8 cellular contexts compared by ENCODE assay signal in the genomic region with DNA sequence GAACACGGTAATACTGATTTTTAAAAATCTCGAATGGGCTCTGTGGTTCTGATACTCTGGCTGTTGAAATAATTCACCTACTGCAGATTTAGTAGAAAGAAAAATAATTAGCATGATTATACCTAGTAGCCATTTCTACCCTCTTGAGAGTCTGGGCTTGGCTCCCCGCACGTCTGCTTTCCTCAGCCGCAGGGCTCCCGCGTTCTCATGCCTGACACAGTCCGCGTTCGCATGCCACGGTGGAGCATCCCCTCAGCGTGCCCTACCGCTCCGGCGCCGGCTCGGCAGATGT. TPM values are rescaled to one million over a fixed set of nuclear protein-coding genes. Genes with fewer than 3 reads are reported as not detected.
DNase-seq lines count a peak whose midpoint lies in the region; TF ChIP-seq lines count a peak whose summit lies in the region.

No MANE protein-coding gene starts in this region.

- H3K4me1 ChIP-seq in left ventricle myocardium inferior: peaks cover 52% of the 10 kb centered on the region
- H3K4me1 ChIP-seq in mesendoderm (ENCODE audit: control insufficient read depth, low read depth, low read length): no peaks in the 10 kb centered on the region
- H3K4me1 ChIP-seq in uterus: no peaks in the 10 kb centered on the region

- H3K36me3 ChIP-seq in left ventricle myocardium inferior (no peaks in the 10 kb centered on the region), brain microvascular endothelial cell (replicated peaks) (peaks cover 3% of the 10 kb centered on the region), mesendoderm (ENCODE audit: control insufficient read depth, insufficient read depth, low read length) (no peaks in the 10 kb centered on the region), uterus (no peaks in the 10 kb centered on the region)

- no peaks in the 10 kb centered on the region for H3K9me3 ChIP-seq in left ventricle myocardium inferior (replicated peaks)
- H3K9me3 ChIP-seq in uterus: no peaks in the 10 kb centered on the region

- H3K4me2 ChIP-seq in mesendoderm (ENCODE audit: low read length): peak overlapping the region; percentile 87

- H3K27me3 ChIP-seq in left ventricle myocardium inferior (ENCODE audit: low read depth) (no peaks in the 10 kb centered on the region), brain microvascular endothelial cell (replicated peaks) (no peaks in the 10 kb centered on the region), mesendoderm (ENCODE audit: insufficient read depth, low read length, poor library complexity) (no peaks in the 10 kb centered on the region), uterus (no peaks in the 10 kb centered on the region)

- H2AK5ac ChIP-seq in mesendoderm (ENCODE audit: low read length): no peak overlapping the region

- peak overlapping the region; percentile 97 for H3K27ac ChIP-seq in left ventricle myocardium inferior (replicated peaks)
- H3K27ac ChIP-seq in brain microvascular endothelial cell: peak overlapping the region; percentile 99
- peak overlapping the region; percentile 74 for H3K27ac ChIP-seq in mesendoderm (ENCODE audit: low read depth, low read length)
- H3K27ac ChIP-seq in uterus: peak overlapping the region; percentile 100

- in situ Hi-C loops in brain microvascular endothelial cell (cut with HindIII; ENCODE audit: low pct_ligation_motif_present, low sequenced_read_pairs): no loop called here

- no peak overlapping the region for H4K5ac ChIP-seq in mesendoderm (ENCODE audit: low read length)

- H2BK120ac ChIP-seq in mesendoderm (ENCODE audit: low read depth, low read length): peak overlapping the region; percentile 56

- intact Hi-C loops in left ventricle myocardium inferior (cut with micrococcal nuclease): no loop called here
- intact Hi-C loops in cardiac septum (cut with DNase I): loop anchor here (1.0 to 10.0 kb wide), 4 partner anchors 35 to 1998 kb away; a partner anchor contains a TSS
- intact Hi-C loops in uterus (cut with DNase I; ENCODE audit: low total_unique reads): no loop called here

- peak overlapping the region; percentile 13 for H2BK5ac ChIP-seq in mesendoderm (ENCODE audit: low read length)

- no peaks in the 10 kb centered on the region for H3K79me1 ChIP-seq in mesendoderm (ENCODE audit: low read length)

- TF ChIP-seq POLR2A in uterus (IDR thresholded peaks at IDR 0.05): no peak

- H2BK15ac ChIP-seq in mesendoderm (replicated peaks; ENCODE audit: low read depth): no peak overlapping the region

- no peak overlapping the region for H4K8ac ChIP-seq in mesendoderm (ENCODE audit: low read depth, low read length)

- H3K23ac ChIP-seq in mesendoderm (ENCODE audit: low read length): peak overlapping the region; percentile 80

- DNase-seq in left ventricle myocardium inferior: no peak
- no peak for DNase-seq in cardiac septum (ENCODE audit: low spot score)
- DNase-seq in brain microvascular endothelial cell: no peak
- DNase-seq in mesendoderm: no peak
- no peak for DNase-seq in uterus
- no peak for DNase-seq in NOMO-1 treated with dmso at 0.1 percent for 144 hours (lab: John Stamatoyannopoulos, UW; ENCODE audit: unreplicated experiment)
- DNase-seq in globus pallidus (ENCODE audit: low spot score): no peak
- no peak for DNase-seq in NCI-H187 (lab: John Stamatoyannopoulos, UW)

- peak overlapping the region; percentile 85 for H3K9ac ChIP-seq in mesendoderm (ENCODE audit: low read length)

- H3K4ac ChIP-seq in mesendoderm (ENCODE audit: low read depth, low read length): peak overlapping the region; percentile 89

- peak overlapping the region; percentile 95 for H3K56ac ChIP-seq in mesendoderm (ENCODE audit: low read length)

- no CpG with 5 or more reads among the region's 17 CpGs for WGBS in mesendoderm (ENCODE audit: extremely low coverage, insufficient coverage, low lambda C conversion rate)

- H3K4me3 ChIP-seq in left ventricle myocardium inferior (peak overlapping the region; percentile 87), brain microvascular endothelial cell (ENCODE audit: low read depth, low read length) (peak overlapping the region; percentile 97), mesendoderm (ENCODE audit: low read length) (peak overlapping the region; percentile 77), uterus (peak overlapping the region; percentile 95 to 99)

- TF ChIP-seq CTCF in left ventricle myocardium inferior (IDR thresholded peaks at IDR 0.05; ENCODE audit: borderline replicate concordance): no peak
- no peak for TF ChIP-seq CTCF in brain microvascular endothelial cell (IDR thresholded peaks at IDR 0.05; ENCODE audit: low read depth, low read length, missing control alignments)
- no peak for TF ChIP-seq CTCF in uterus (IDR thresholded peaks at IDR 0.05)

- peaks cover 34% of the 10 kb centered on the region for H3K79me2 ChIP-seq in mesendoderm (ENCODE audit: control insufficient read depth, insufficient read depth, low read length)

- peak overlapping the region; percentile 86 for H3K18ac ChIP-seq in mesendoderm (ENCODE audit: low read length)

RNA-seq across cellular contexts. Expression of a gene that starts 0.9 kb away (rescaled TPM):
- 47.4 TPM for total RNA-seq in left ventricle myocardium inferior
- total RNA-seq in cardiac septum: 49.0 TPM
- polyA plus RNA-seq in mesendoderm (2013, experiment 1 of 2): 69.5 TPM
- 69.2 TPM for polyA plus RNA-seq in mesendoderm (2013, experiment 2 of 2)
- 100 to 1,000 TPM in 2 of 4 donors, 10 to 100 TPM in 2; 53.5 to 171 (median 99.6) TPM for total RNA-seq in uterus
